ENCODE assay signal across 1 cellular context in genomic region chr14:67819563-67820411, GRCh38.
TF ChIP-seq lines count a peak whose summit lies in the region.

RAD51B (plus strand) TSS chr14:67819779.

TF ChIP-seq in HepG2, 621 proteins besides CTCF, POLR2A, EP300 and RAD21 (continued from another document and continues in another):
- TF ChIP-seq KIAA2018 (CRISPR knock-in tag; IDR thresholded peaks at IDR 0.05; ENCODE audit: borderline replicate concordance) = no peak
- TF ChIP-seq KLF11 (CRISPR knock-in tag; IDR thresholded peaks at IDR 0.05) = peak; percentile 57; the same call in 1 of the 2 replicates
- TF ChIP-seq RARG (CRISPR knock-in tag; IDR thresholded peaks at IDR 0.05; ENCODE audit: low read depth) = no peak
- no peak for TF ChIP-seq ZNF343 (CRISPR knock-in tag; IDR thresholded peaks at IDR 0.05)
- TF ChIP-seq MLLT10 (CRISPR knock-in tag; IDR thresholded peaks at IDR 0.05) = no peak
- no peak for TF ChIP-seq CCDC6 (CRISPR knock-in tag; IDR thresholded peaks at IDR 0.05)
- no peak for TF ChIP-seq SP1 (IDR thresholded peaks at IDR 0.05)
- 0 out of 2 replicates have a peak, but pooled peaks have one; percentile 22 for TF ChIP-seq SP1 (CRISPR knock-in tag; IDR thresholded peaks at IDR 0.05)
- no peak for TF ChIP-seq PAX8 (CRISPR knock-in tag; IDR thresholded peaks at IDR 0.05; ENCODE audit: borderline replicate concordance)
- peak; percentile 46; the same call in 1 of the 2 replicates for TF ChIP-seq MXD4 (CRISPR knock-in tag; IDR thresholded peaks at IDR 0.05)
- TF ChIP-seq ZBTB14 (CRISPR knock-in tag; IDR thresholded peaks at IDR 0.05) = no peak
- TF ChIP-seq ATF7-NPFF (CRISPR knock-in tag; IDR thresholded peaks at IDR 0.05; ENCODE audit: low read depth) = no peak
- TF ChIP-seq SMYD3 (CRISPR knock-in tag; IDR thresholded peaks at IDR 0.05) = no peak
- TF ChIP-seq NR3C1 (CRISPR knock-in tag; IDR thresholded peaks at IDR 0.05) = no peak
- TF ChIP-seq ZNF609 (CRISPR knock-in tag; IDR thresholded peaks at IDR 0.05; ENCODE audit: borderline replicate concordance) = no peak
- no peak for TF ChIP-seq SALL2 (CRISPR knock-in tag; IDR thresholded peaks at IDR 0.05)
- no peak for TF ChIP-seq BCLAF1 (IDR thresholded peaks at IDR 0.05)
- TF ChIP-seq ZNF607 (CRISPR knock-in tag; IDR thresholded peaks at IDR 0.05; ENCODE audit: borderline replicate concordance) = peak; percentile 45; the same call in 1 of the 2 replicates
- TF ChIP-seq REST (IDR thresholded peaks at IDR 0.05; ENCODE audit: borderline replicate concordance in 1 of 2, low read depth in 1 of 2, low read length in 2 of 2) = no peak
- TF ChIP-seq KDM5B (CRISPR knock-in tag; IDR thresholded peaks at IDR 0.05; ENCODE audit: borderline replicate concordance) = no peak
- TF ChIP-seq ZNF761 (CRISPR knock-in tag; conservative IDR thresholded peaks at IDR 0.05) = no peak
- no peak for TF ChIP-seq ZNF33B (CRISPR knock-in tag; IDR thresholded peaks at IDR 0.05)
- peak; percentile 81 for TF ChIP-seq ZNF501 (CRISPR knock-in tag; IDR thresholded peaks at IDR 0.05)
- no peak; the same call in 1 of the 2 replicates for TF ChIP-seq ZNF274 (CRISPR knock-in tag; IDR thresholded peaks at IDR 0.05)
- no peak for TF ChIP-seq ZNF7 (CRISPR knock-in tag; IDR thresholded peaks at IDR 0.05)
- no peak for TF ChIP-seq ZNF431 (CRISPR knock-in tag; IDR thresholded peaks at IDR 0.05; ENCODE audit: borderline replicate concordance, low read depth)
- no peak for TF ChIP-seq CHCHD3 (CRISPR knock-in tag; IDR thresholded peaks at IDR 0.05)
- TF ChIP-seq ELF1 (CRISPR knock-in tag; IDR thresholded peaks at IDR 0.05) = peak; percentile 49
- TF ChIP-seq TFDP1 (CRISPR knock-in tag; IDR thresholded peaks at IDR 0.05; ENCODE audit: borderline replicate concordance) = peak; percentile 91; the same call in 1 of the 2 replicates
- no peak for TF ChIP-seq IKZF1 (IDR thresholded peaks at IDR 0.05)
- TF ChIP-seq JUN (CRISPR knock-in tag; IDR thresholded peaks at IDR 0.05) = no peak
- no peak for TF ChIP-seq ZNF713 (CRISPR knock-in tag; IDR thresholded peaks at IDR 0.05)
- no peak for TF ChIP-seq ZNF224 (CRISPR knock-in tag; IDR thresholded peaks at IDR 0.05)
- TF ChIP-seq ZNF605 (CRISPR knock-in tag; IDR thresholded peaks at IDR 0.05) = peak; percentile 79
- no peak for TF ChIP-seq ZNF362 (CRISPR knock-in tag; IDR thresholded peaks at IDR 0.05; ENCODE audit: borderline replicate concordance)
- no peak for TF ChIP-seq HNF4G (IDR thresholded peaks at IDR 0.05; ENCODE audit: borderline replicate concordance, low read depth, low read length)
- TF ChIP-seq HNF4G (CRISPR knock-in tag; IDR thresholded peaks at IDR 0.05; ENCODE audit: borderline replicate concordance, low read depth) = no peak
- TF ChIP-seq MYNN (CRISPR knock-in tag; IDR thresholded peaks at IDR 0.05; ENCODE audit: low read depth) = no peak
- TF ChIP-seq RBM39 (IDR thresholded peaks at IDR 0.05; ENCODE audit: low read depth, low read length, poor library complexity, severe bottlenecking) = no peak
- TF ChIP-seq SIX4 (CRISPR knock-in tag; IDR thresholded peaks at IDR 0.05) = no peak
